In the genomic region with DNA sequence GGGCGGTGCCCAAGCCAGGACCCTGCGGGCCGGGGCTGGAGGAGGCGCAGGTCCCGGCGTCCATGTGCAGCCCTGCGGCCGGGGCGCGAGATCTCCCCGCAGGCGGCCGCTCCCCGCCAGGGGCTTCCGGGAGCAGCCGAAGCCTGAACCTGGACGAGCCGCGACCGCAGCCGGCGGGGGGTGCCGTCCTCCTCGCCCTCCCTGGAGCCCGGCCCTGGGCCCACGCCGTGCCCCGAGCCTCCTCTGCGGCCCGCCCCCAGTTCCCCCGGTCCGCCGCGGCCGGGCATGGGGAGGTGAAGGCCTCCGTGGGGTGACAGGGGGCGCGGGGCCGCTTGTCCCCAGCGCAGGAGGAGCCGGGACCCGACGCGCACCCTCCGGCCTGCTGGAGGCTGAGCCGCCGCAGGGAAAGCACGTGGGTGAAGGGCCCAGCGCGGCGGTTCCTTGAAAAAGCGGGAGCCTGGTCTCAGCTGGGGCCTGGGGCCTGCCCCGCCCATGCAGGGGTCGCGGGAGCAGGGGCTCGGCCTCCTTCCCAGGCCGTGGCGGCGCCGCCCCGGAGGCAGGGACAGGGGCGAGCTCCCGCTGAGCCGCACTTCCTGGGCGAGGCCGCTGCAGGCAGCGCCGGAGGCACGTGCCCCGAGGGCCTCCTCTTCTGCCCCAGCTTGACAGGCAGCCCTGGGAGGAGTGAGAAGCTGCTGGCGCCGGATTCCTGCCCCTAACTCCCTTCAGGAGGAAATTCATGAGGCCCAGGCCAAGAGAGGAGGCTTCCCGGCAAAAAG, we compare ENCODE assay signal across 1 cellular context.
TF ChIP-seq lines count a peak whose summit lies in the region.

No MANE protein-coding gene starts in this region.

TF ChIP-seq in H1, 55 proteins besides CTCF, POLR2A, EP300 and RAD21 (continued from another document):
- TF ChIP-seq KDM1A (IDR thresholded peaks at IDR 0.05; ENCODE audit: borderline replicate concordance, low read length) (no peak), BACH1 (IDR thresholded peaks at IDR 0.05; ENCODE audit: low read length) (no peak), RBBP5 (IDR thresholded peaks at IDR 0.05; ENCODE audit: borderline replicate concordance, low read depth, low read length) (no peak), SIRT6 (IDR thresholded peaks at IDR 0.05; ENCODE audit: low read length) (no peak), MAFK (IDR thresholded peaks at IDR 0.05; ENCODE audit: low read depth, low read length) (no peak), ASH2L (IDR thresholded peaks at IDR 0.05; ENCODE audit: low read length) (peak; percentile 43), TEAD4 (IDR thresholded peaks at IDR 0.05; ENCODE audit: low read depth, low read length) (no peak), JUN (IDR thresholded peaks at IDR 0.05; ENCODE audit: low read depth, low read length) (no peak), KDM4A (IDR thresholded peaks at IDR 0.05; ENCODE audit: low read depth, low read length, severe bottlenecking) (peak; percentile 91), TCF12 (IDR thresholded peaks at IDR 0.05; ENCODE audit: low read depth, low read length) (no peak), EGR1 (IDR thresholded peaks at IDR 0.05; ENCODE audit: borderline replicate concordance, low read depth, low read length) (no peak), CTBP2 (IDR thresholded peaks at IDR 0.05; ENCODE audit: borderline replicate concordance, insufficient read depth, insufficient read length, low read length) (peak; percentile 59), CBX8 (IDR thresholded peaks at IDR 0.05; ENCODE audit: borderline replicate concordance, low read depth, low read length) (no peak), GTF2F1 (IDR thresholded peaks at IDR 0.05; ENCODE audit: borderline replicate concordance, low read depth, low read length) (no peak), KDM5A (IDR thresholded peaks at IDR 0.05; ENCODE audit: low read length) (no peak), JUND (IDR thresholded peaks at IDR 0.05; ENCODE audit: low read length) (no peak), TAF7 (optimal IDR thresholded peaks at IDR 0.05; ENCODE audit: borderline replicate concordance, low read depth, low read length) (no peak), FOSL1 (IDR thresholded peaks at IDR 0.05; ENCODE audit: insufficient read depth, low read depth, low read length) (no peak), SAP30 (IDR thresholded peaks at IDR 0.05; ENCODE audit: insufficient read depth, insufficient replicate concordance, low read length) (no peak), NRF1 (IDR thresholded peaks at IDR 0.05; ENCODE audit: low read depth, low read length) (no peak), BRCA1 (IDR thresholded peaks at IDR 0.05; ENCODE audit: low read depth, low read length) (no peak), RNF2 (IDR thresholded peaks at IDR 0.05; ENCODE audit: borderline replicate concordance, low read depth, low read length, missing control alignments, poor library complexity, severe bottlenecking) (no peak), CREB1 (IDR thresholded peaks at IDR 0.05) (no peak), NANOG (IDR thresholded peaks at IDR 0.05; ENCODE audit: insufficient read depth, low read depth, low read length, poor library complexity, severe bottlenecking) (no peak), SP2 (IDR thresholded peaks at IDR 0.05; ENCODE audit: low read length) (no peak), POU5F1 (IDR thresholded peaks at IDR 0.05; ENCODE audit: low read depth, low read length) (no peak), EZH2 (IDR thresholded peaks at IDR 0.05; ENCODE audit: low read depth, low read length, severe bottlenecking) (peak; percentile 68)
- TF ChIP-seq, protein P1, sequence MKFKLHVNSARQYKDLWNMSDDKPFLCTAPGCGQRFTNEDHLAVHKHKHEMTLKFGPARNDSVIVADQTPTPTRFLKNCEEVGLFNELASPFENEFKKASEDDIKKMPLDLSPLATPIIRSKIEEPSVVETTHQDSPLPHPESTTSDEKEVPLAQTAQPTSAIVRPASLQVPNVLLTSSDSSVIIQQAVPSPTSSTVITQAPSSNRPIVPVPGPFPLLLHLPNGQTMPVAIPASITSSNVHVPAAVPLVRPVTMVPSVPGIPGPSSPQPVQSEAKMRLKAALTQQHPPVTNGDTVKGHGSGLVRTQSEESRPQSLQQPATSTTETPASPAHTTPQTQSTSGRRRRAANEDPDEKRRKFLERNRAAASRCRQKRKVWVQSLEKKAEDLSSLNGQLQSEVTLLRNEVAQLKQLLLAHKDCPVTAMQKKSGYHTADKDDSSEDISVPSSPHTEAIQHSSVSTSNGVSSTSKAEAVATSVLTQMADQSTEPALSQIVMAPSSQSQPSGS (IDR thresholded peaks at IDR 0.05; ENCODE audit: low read length): no peak
- TF ChIP-seq, protein P2, sequence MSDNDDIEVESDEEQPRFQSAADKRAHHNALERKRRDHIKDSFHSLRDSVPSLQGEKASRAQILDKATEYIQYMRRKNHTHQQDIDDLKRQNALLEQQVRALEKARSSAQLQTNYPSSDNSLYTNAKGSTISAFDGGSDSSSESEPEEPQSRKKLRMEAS (IDR thresholded peaks at IDR 0.05): peak; percentile 96
- TF ChIP-seq, protein P3, sequence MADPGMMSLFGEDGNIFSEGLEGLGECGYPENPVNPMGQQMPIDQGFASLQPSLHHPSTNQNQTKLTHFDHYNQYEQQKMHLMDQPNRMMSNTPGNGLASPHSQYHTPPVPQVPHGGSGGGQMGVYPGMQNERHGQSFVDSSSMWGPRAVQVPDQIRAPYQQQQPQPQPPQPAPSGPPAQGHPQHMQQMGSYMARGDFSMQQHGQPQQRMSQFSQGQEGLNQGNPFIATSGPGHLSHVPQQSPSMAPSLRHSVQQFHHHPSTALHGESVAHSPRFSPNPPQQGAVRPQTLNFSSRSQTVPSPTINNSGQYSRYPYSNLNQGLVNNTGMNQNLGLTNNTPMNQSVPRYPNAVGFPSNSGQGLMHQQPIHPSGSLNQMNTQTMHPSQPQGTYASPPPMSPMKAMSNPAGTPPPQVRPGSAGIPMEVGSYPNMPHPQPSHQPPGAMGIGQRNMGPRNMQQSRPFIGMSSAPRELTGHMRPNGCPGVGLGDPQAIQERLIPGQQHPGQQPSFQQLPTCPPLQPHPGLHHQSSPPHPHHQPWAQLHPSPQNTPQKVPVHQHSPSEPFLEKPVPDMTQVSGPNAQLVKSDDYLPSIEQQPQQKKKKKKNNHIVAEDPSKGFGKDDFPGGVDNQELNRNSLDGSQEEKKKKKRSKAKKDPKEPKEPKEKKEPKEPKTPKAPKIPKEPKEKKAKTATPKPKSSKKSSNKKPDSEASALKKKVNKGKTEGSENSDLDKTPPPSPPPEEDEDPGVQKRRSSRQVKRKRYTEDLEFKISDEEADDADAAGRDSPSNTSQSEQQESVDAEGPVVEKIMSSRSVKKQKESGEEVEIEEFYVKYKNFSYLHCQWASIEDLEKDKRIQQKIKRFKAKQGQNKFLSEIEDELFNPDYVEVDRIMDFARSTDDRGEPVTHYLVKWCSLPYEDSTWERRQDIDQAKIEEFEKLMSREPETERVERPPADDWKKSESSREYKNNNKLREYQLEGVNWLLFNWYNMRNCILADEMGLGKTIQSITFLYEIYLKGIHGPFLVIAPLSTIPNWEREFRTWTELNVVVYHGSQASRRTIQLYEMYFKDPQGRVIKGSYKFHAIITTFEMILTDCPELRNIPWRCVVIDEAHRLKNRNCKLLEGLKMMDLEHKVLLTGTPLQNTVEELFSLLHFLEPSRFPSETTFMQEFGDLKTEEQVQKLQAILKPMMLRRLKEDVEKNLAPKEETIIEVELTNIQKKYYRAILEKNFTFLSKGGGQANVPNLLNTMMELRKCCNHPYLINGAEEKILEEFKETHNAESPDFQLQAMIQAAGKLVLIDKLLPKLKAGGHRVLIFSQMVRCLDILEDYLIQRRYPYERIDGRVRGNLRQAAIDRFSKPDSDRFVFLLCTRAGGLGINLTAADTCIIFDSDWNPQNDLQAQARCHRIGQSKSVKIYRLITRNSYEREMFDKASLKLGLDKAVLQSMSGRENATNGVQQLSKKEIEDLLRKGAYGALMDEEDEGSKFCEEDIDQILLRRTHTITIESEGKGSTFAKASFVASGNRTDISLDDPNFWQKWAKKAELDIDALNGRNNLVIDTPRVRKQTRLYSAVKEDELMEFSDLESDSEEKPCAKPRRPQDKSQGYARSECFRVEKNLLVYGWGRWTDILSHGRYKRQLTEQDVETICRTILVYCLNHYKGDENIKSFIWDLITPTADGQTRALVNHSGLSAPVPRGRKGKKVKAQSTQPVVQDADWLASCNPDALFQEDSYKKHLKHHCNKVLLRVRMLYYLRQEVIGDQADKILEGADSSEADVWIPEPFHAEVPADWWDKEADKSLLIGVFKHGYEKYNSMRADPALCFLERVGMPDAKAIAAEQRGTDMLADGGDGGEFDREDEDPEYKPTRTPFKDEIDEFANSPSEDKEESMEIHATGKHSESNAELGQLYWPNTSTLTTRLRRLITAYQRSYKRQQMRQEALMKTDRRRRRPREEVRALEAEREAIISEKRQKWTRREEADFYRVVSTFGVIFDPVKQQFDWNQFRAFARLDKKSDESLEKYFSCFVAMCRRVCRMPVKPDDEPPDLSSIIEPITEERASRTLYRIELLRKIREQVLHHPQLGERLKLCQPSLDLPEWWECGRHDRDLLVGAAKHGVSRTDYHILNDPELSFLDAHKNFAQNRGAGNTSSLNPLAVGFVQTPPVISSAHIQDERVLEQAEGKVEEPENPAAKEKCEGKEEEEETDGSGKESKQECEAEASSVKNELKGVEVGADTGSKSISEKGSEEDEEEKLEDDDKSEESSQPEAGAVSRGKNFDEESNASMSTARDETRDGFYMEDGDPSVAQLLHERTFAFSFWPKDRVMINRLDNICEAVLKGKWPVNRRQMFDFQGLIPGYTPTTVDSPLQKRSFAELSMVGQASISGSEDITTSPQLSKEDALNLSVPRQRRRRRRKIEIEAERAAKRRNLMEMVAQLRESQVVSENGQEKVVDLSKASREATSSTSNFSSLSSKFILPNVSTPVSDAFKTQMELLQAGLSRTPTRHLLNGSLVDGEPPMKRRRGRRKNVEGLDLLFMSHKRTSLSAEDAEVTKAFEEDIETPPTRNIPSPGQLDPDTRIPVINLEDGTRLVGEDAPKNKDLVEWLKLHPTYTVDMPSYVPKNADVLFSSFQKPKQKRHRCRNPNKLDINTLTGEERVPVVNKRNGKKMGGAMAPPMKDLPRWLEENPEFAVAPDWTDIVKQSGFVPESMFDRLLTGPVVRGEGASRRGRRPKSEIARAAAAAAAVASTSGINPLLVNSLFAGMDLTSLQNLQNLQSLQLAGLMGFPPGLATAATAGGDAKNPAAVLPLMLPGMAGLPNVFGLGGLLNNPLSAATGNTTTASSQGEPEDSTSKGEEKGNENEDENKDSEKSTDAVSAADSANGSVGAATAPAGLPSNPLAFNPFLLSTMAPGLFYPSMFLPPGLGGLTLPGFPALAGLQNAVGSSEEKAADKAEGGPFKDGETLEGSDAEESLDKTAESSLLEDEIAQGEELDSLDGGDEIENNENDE (IDR thresholded peaks at IDR 0.05; ENCODE audit: insufficient replicate concordance, low read length): no peak
- TF ChIP-seq, protein P4, sequence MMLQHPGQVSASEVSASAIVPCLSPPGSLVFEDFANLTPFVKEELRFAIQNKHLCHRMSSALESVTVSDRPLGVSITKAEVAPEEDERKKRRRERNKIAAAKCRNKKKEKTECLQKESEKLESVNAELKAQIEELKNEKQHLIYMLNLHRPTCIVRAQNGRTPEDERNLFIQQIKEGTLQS (IDR thresholded peaks at IDR 0.05; ENCODE audit: insufficient read depth, low read depth, low read length): no peak
- TF ChIP-seq, protein P5, sequence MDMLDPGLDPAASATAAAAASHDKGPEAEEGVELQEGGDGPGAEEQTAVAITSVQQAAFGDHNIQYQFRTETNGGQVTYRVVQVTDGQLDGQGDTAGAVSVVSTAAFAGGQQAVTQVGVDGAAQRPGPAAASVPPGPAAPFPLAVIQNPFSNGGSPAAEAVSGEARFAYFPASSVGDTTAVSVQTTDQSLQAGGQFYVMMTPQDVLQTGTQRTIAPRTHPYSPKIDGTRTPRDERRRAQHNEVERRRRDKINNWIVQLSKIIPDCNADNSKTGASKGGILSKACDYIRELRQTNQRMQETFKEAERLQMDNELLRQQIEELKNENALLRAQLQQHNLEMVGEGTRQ (IDR thresholded peaks at IDR 0.05; ENCODE audit: low read length): no peak
- TF ChIP-seq, protein P6, sequence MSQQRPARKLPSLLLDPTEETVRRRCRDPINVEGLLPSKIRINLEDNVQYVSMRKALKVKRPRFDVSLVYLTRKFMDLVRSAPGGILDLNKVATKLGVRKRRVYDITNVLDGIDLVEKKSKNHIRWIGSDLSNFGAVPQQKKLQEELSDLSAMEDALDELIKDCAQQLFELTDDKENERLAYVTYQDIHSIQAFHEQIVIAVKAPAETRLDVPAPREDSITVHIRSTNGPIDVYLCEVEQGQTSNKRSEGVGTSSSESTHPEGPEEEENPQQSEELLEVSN (IDR thresholded peaks at IDR 0.05): peak; percentile 96
